17 cellular contexts compared by ENCODE assay signal in the genomic region with DNA sequence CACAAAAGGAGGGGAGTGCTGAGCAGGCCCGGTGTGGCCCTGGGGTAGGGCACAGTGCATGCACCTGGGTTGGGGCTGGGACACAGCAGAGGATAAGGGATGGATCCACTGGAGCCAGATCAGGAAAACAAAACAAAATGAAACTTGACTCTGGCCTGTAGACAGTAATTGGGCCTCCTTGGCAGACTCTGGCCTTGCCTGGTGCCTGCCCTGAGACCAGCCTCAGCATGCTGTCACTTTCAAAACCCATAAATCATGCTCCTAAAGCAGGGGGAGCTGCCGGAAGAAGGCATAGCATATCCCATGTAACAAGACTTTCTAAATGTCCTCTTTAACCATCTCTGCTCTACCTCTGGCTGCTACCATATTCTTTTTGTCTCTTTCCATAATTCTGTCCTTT.
DNase-seq lines count a peak whose midpoint lies in the region; ATAC-seq and TF ChIP-seq lines count a peak whose summit lies in the region.
"Had no signal": no experiment of that assay in that cellular context is flagged by ENCODE, and none has a peak within 500 bp of the region (broad histone marks: within the 10 kb centered on the region; RNA-seq: fewer than 3 reads in every experiment).

No MANE protein-coding gene starts in this region.

- no peaks in the 10 kb centered on the region for H4K20me1 ChIP-seq in IMR-90 (ENCODE audit: insufficient read depth, low read length)

- H3K4me3 ChIP-seq in IMR-90 (ENCODE audit: insufficient read depth, low read depth, low read length) (no peak overlapping the region), psoas muscle (no peak overlapping the region)
- H3K4me3 ChIP-seq: GM23248 had no signal

- DNase-seq in NCI-H1105 treated with DMSO at 0.1 percent for 48 hours (lab: John Stamatoyannopoulos, UW), result peak; percentile 7
- no peak for DNase-seq in NCI-H1105 (lab: John Stamatoyannopoulos, UW)
- DNase-seq in IMR-90, result no peak
- peak; percentile 84 for DNase-seq in left kidney (ENCODE audit: low read depth, low spot score)
- DNase-seq in psoas muscle, result no peak
- no peak for DNase-seq in GM20000 (ENCODE audit: low spot score)
- DNase-seq in NCI-H187 treated with DMSO at 0.1 percent for 48 hours (lab: John Stamatoyannopoulos, UW), result no peak
- DNase-seq: CD4-positive, CD25-positive, alpha-beta regulatory T cell; DMS79 treated with DMSO at 0.1 percent for 48 hours; GM23248; KBM-7; NCI-H146; NCI-H2081 treated with DMSO at 0.1 percent for 48 hours; Right ventricle myocardium superior had no signal

- in situ Hi-C loops in IMR-90 (cut with MboI; ENCODE audit: low sequenced_read_pairs), result no loop called here

- no peak overlapping the region for H2BK20ac ChIP-seq in IMR-90 (ENCODE audit: low read depth, low read length)

- no peak overlapping the region for H3K18ac ChIP-seq in IMR-90 (ENCODE audit: low read depth, low read length)

- TF ChIP-seq RAD21 in IMR-90 (IDR thresholded peaks at IDR 0.05; ENCODE audit: low read length), result no peak

- no peak overlapping the region for H2AK9ac ChIP-seq in IMR-90 (replicated peaks; ENCODE audit: low read depth, low read length, poor library complexity)

- 100% methylated on average over 1 of the region's 2 CpGs; no CpG with 5 or more reads in 1 of the 2 experiments for WGBS in IMR-90 (ENCODE audit: extremely low coverage in 2 of 2, insufficient read length in 1 of 2), 2 experiments
- 50 to 70% (median 56%) methylated on average over 2 of the region's 2 CpGs for WGBS in psoas muscle, 3 donors

- no peak overlapping the region for H3K56ac ChIP-seq in IMR-90 (ENCODE audit: extremely low read depth, insufficient read depth, low read length)

- dilution Hi-C loops in IMR-90 (cut with HindIII; ENCODE audit: low sequenced_read_pairs, unreplicated experiment), result no loop called here

- H3K36me3 ChIP-seq in IMR-90 (ENCODE audit: control insufficient read depth, insufficient read depth, low read length) (no peaks in the 10 kb centered on the region), psoas muscle (ENCODE audit: insufficient read depth in 1 of 2, low read depth in 1 of 2) (no peaks in the 10 kb centered on the region)

- POLR2A ChIA-PET in IMR-90 (lab: Charles Lee; ENCODE audit: unreplicated experiment), result no interaction called here

- H2BK15ac ChIP-seq in IMR-90 (ENCODE audit: low read depth, low read length), result no peak overlapping the region

- intact Hi-C loops in IMR-90 (cut with micrococcal nuclease) (no loop called here), psoas muscle (cut with DNase I) (loop anchor here in 1 of 2 donors (5.0 kb wide), 1 partner anchor 39 kb away; no protein-coding TSS in a partner anchor)

- H3K23ac ChIP-seq in IMR-90 (ENCODE audit: low read depth, low read length), result no peak overlapping the region

- H4K8ac ChIP-seq in IMR-90 (ENCODE audit: low read depth in 2 of 2, low read length in 2 of 2), result no peak overlapping the region

- H4K91ac ChIP-seq in IMR-90 (ENCODE audit: insufficient read depth, low read depth, low read length), result no peak overlapping the region

- H3K9me3 ChIP-seq in IMR-90 (ENCODE audit: control insufficient read depth, insufficient read depth, low read length), result no peaks in the 10 kb centered on the region
- no peaks in the 10 kb centered on the region for H3K9me3 ChIP-seq in psoas muscle

- ATAC-seq in IMR-90 (ENCODE audit: low read depth) (no peak), psoas muscle (peak in 3 of 4 donors; percentile 48 to 83 (median 67)), GM19328 (IDR thresholded peaks at IDR 0.05; ENCODE audit: unreplicated experiment) (no peak)
- ATAC-seq: HCT116 had no signal

- no peak overlapping the region for H2BK5ac ChIP-seq in IMR-90 (ENCODE audit: low read depth, low read length, poor library complexity, severe bottlenecking)

- H4K5ac ChIP-seq in IMR-90 (ENCODE audit: low read depth, low read length), result no peak overlapping the region

- no peak for TF ChIP-seq POLR2A in IMR-90 (IDR thresholded peaks at IDR 0.05; ENCODE audit: low read depth, low read length)

- H3K4me1 ChIP-seq in IMR-90 (ENCODE audit: control insufficient read depth, insufficient read depth, low read length) (peaks cover 2% of the 10 kb centered on the region; the same call in 1 of the 2 replicates), psoas muscle (peaks cover 18% of the 10 kb centered on the region)

- no peak overlapping the region for H3K9ac ChIP-seq in IMR-90 (ENCODE audit: low read depth, low read length)
- H3K9ac ChIP-seq: GM23248 had no signal

- TF ChIP-seq CTCF in IMR-90 (conservative IDR thresholded peaks at IDR 0.05; ENCODE audit: low read depth, low read length), result no peak
- TF ChIP-seq CTCF in psoas muscle (IDR thresholded peaks at IDR 0.05), result no peak
- TF ChIP-seq CTCF in GM20000 (IDR thresholded peaks at IDR 0.05; ENCODE audit: extremely low read depth, missing control alignments), result no peak

- no peak overlapping the region for H3K4ac ChIP-seq in IMR-90 (ENCODE audit: low read depth, low read length)

- H2AFZ ChIP-seq in IMR-90 (replicated peaks; ENCODE audit: low read length, poor library complexity), result no peak overlapping the region
- H2AFZ ChIP-seq: GM23248 had no signal

- H3K14ac ChIP-seq in IMR-90 (replicated peaks; ENCODE audit: low read depth, low read length), result no peak overlapping the region

- H3K79me1 ChIP-seq in IMR-90 (ENCODE audit: low read depth in 1 of 2, low read length in 2 of 2), result no peaks in the 10 kb centered on the region

- H2BK120ac ChIP-seq in IMR-90 (ENCODE audit: low read depth, low read length), result no peak overlapping the region

- H3K27me3 ChIP-seq in IMR-90 (ENCODE audit: control insufficient read depth, insufficient read depth, low read length) (peaks cover 25% of the 10 kb centered on the region), psoas muscle (ENCODE audit: insufficient read depth in 3 of 3, low read length in 2 of 3) (no peaks in the 10 kb centered on the region)

- no peak overlapping the region for H3K4me2 ChIP-seq in IMR-90 (ENCODE audit: low read depth, low read length)

- no peaks in the 10 kb centered on the region for H3K9me1 ChIP-seq in IMR-90 (ENCODE audit: insufficient read depth, low read length)

- H3K27ac ChIP-seq in IMR-90 (ENCODE audit: insufficient read depth, low read length), result no peak overlapping the region
- no peak overlapping the region for H3K27ac ChIP-seq in psoas muscle
- H3K27ac ChIP-seq: 22Rv1, GM23248 had no signal

- H2AK5ac ChIP-seq in IMR-90 (ENCODE audit: low read depth, low read length), result peak overlapping the region; percentile 11; the same call in 1 of the 2 replicates

- no TSS peak for BruUV-seq in IMR-90 (replicated peaks; lab: Mats Ljungman, UMichigan)

- CTCF ChIA-PET in IMR-90 (lab: Yijun Ruan, JAX), result no interaction called here

TF ChIP-seq in IMR-90, 13 proteins besides CTCF, POLR2A, EP300 and RAD21:
- no peak for TF ChIP-seq BHLHE40 (IDR thresholded peaks at IDR 0.05; ENCODE audit: low read depth, low read length)
- TF ChIP-seq CHD1 (IDR thresholded peaks at IDR 0.05; ENCODE audit: low read depth, low read length), result no peak
- TF ChIP-seq RFX5 (IDR thresholded peaks at IDR 0.05; ENCODE audit: low read depth, low read length), result no peak
- TF ChIP-seq SMC3 (IDR thresholded peaks at IDR 0.05; ENCODE audit: low read depth, low read length), result no peak
- TF ChIP-seq, protein P1, sequence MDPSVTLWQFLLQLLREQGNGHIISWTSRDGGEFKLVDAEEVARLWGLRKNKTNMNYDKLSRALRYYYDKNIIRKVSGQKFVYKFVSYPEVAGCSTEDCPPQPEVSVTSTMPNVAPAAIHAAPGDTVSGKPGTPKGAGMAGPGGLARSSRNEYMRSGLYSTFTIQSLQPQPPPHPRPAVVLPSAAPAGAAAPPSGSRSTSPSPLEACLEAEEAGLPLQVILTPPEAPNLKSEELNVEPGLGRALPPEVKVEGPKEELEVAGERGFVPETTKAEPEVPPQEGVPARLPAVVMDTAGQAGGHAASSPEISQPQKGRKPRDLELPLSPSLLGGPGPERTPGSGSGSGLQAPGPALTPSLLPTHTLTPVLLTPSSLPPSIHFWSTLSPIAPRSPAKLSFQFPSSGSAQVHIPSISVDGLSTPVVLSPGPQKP (IDR thresholded peaks at IDR 0.05; ENCODE audit: borderline replicate concordance, low read depth, low read length), result no peak
- no peak for TF ChIP-seq FOS (IDR thresholded peaks at IDR 0.05; ENCODE audit: low read depth, low read length)
- no peak for TF ChIP-seq RCOR1 (IDR thresholded peaks at IDR 0.05; ENCODE audit: insufficient replicate concordance, low read length)
- TF ChIP-seq, protein P2, sequence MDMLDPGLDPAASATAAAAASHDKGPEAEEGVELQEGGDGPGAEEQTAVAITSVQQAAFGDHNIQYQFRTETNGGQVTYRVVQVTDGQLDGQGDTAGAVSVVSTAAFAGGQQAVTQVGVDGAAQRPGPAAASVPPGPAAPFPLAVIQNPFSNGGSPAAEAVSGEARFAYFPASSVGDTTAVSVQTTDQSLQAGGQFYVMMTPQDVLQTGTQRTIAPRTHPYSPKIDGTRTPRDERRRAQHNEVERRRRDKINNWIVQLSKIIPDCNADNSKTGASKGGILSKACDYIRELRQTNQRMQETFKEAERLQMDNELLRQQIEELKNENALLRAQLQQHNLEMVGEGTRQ (IDR thresholded peaks at IDR 0.05; ENCODE audit: low read depth, low read length), result no peak
- no peak for TF ChIP-seq NFE2L2 (IDR thresholded peaks at IDR 0.05; ENCODE audit: low read depth, low read length)
TF ChIP-seq in IMR-90: peak in this region for 0.

Comparison
In these comparisons a context has a peak if more than half of its experiments do, and no peak if none do; other contexts are left out.
1. DNase-seq: peak in NCI-H1105 treated with DMSO at 0.1 percent for 48 hours (single experiment) and left kidney (single experiment); none in NCI-H1105 (single experiment), IMR-90 (single experiment), psoas muscle (0 of 2), GM20000 (single experiment) and NCI-H187 treated with DMSO at 0.1 percent for 48 hours (single experiment).
2. ATAC-seq: peak in psoas muscle (3 of 4); none in IMR-90 (single experiment) and GM19328 (single experiment).